ENCODE assay signal across 8 cellular contexts in the genomic region with DNA sequence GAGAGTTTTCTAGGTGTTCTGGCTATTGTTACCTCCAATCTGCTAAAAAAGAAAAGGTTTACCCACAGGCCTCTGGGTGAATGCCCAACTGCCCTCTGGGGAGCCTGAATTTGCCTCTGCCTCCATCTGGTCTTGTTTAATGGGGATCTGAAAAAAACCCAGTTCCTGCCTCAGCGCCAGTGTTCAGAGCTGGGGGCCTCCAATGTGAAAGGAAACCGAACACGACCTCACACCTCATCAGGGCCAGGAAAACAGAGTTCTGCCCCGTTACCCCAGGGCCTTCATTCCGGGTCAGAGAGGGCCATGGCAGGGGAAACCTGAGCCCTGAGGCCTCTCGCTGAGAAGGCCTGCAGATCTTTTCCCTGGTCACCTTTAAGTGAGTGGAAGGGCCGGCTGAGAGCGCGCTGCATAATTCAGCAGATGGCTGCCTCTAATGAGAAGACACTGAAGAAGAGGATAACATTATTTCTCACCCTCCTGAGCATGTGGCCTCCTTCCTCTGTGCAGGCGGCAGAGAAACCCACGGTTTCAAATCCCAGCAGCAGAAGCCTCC. TPM values are rescaled to one million over a fixed set of nuclear protein-coding genes. Genes with fewer than 3 reads are reported as not detected.
DNase-seq lines count a peak whose midpoint lies in the region; ATAC-seq lines count a peak whose summit lies in the region.

No MANE protein-coding gene starts in this region.

- peak; percentile 40 for ATAC-seq in GM21825 (IDR thresholded peaks at IDR 0.05; ENCODE audit: unreplicated experiment)
- ATAC-seq in GM21367 (IDR thresholded peaks at IDR 0.05; ENCODE audit: unreplicated experiment) = no peak

- H3K9ac ChIP-seq in stomach smooth muscle (ENCODE audit: low read length in 2 of 2) = peak overlapping the region; percentile 51 to 61

- peak overlapping the region; percentile 80 for H3K27ac ChIP-seq in stomach smooth muscle (ENCODE audit: low read length)

- DNase-seq in OCI-M1 (lab: John Stamatoyannopoulos, UW) (peak; percentile 31), fibroblast of peridontal ligament (ENCODE audit: extremely low read depth) (peak; percentile 62), H4 (ENCODE audit: low spot score) (no peak), posterior vena cava (ENCODE audit: low spot score) (no peak)

- H3K27me3 ChIP-seq in stomach smooth muscle (ENCODE audit: control insufficient read depth in 1 of 2, insufficient read depth in 2 of 2, low read length in 2 of 2) = no peaks in the 10 kb centered on the region

- H3K9me3 ChIP-seq in stomach smooth muscle (ENCODE audit: control insufficient read depth in 2 of 2, low read length in 2 of 2) = no peaks in the 10 kb centered on the region

- intact Hi-C loops in posterior vena cava (cut with DNase I) = no loop called here

- no peaks in the 10 kb centered on the region for H3K36me3 ChIP-seq in stomach smooth muscle (ENCODE audit: control insufficient read depth in 2 of 2, insufficient read depth in 2 of 2, low read length in 2 of 2)

- H3K4me3 ChIP-seq in GM08714 (ENCODE audit: low read length) (peak overlapping the region; percentile 38; the same call in 1 of the 2 replicates), stomach smooth muscle (ENCODE audit: low read length in 2 of 2) (peak overlapping the region; percentile 35 to 40)

- H3K4me1 ChIP-seq in stomach smooth muscle (ENCODE audit: control insufficient read depth, insufficient read depth, low read length) = peaks cover 28% of the 10 kb centered on the region

RNA-seq across cellular contexts. Expression of gene SEPTIN6, which starts 6.8 kb away (rescaled TPM):
- total RNA-seq in H4 (2014; rRNA removed; shearing (Covaris generic)) = 21.3 and 28.0 TPM in 2 replicates
- 10 to 100 TPM; 19.4 to 22.3 TPM for total RNA-seq in posterior vena cava

Comparison
In these comparisons a context has a peak if more than half of its experiments do, and no peak if none do; other contexts are left out.
1. DNase-seq: peak in OCI-M1 (single experiment) and fibroblast of peridontal ligament (single experiment); none in H4 (single experiment) and posterior vena cava (single experiment).